Comparison of ENCODE assay signal across 7 cellular contexts in genomic region chr11:66278396-66279091, GRCh38. TPM values are rescaled to one million over a fixed set of nuclear protein-coding genes. Genes with fewer than 3 reads are reported as not detected.
DNase-seq lines count a peak whose midpoint lies in the region; ATAC-seq, FAIRE-seq and TF ChIP-seq lines count a peak whose summit lies in the region.

No MANE protein-coding gene starts in this region.

- peak; percentile 46 for DNase-seq in Daoy (ENCODE audit: low read depth)
- peak; percentile 65 for DNase-seq in M059J (ENCODE audit: low read depth)
- DNase-seq in K562 (ENCODE audit: extremely low read depth in 1 of 4, low spot score in 3 of 4): peak; percentile 60 to 69 (median 64)
- no peak for DNase-seq in neuronal stem cell (ENCODE audit: low spot score)

- POLR2A ChIA-PET in K562 (lab: Yijun Ruan, JAX): interaction anchor here (0.6 to 3.0 kb wide), 2 partner anchors 11 to 37 kb away, joined by 6 to 14 read pairs; partner anchors contain the start of gene YIF1A

- peak overlapping the region; percentile 72 for H4K91ac ChIP-seq in neuronal stem cell (ENCODE audit: low read depth, low read length, poor library complexity)

- H2AK5ac ChIP-seq in neuronal stem cell (ENCODE audit: low read depth, low read length): peak overlapping the region; percentile 84

- H3K4me2 ChIP-seq in K562 (ENCODE audit: insufficient read depth, low read length) (no peak overlapping the region), neuronal stem cell (ENCODE audit: insufficient read depth, low read length, poor library complexity, severe bottlenecking) (peak overlapping the region; percentile 99)

- peak overlapping the region; percentile 91 for H2BK15ac ChIP-seq in neuronal stem cell (ENCODE audit: low read length)

- intact Hi-C loops in K562 (cut with micrococcal nuclease): no loop called here

- H3K4ac ChIP-seq in neuronal stem cell (ENCODE audit: low read length): no peak overlapping the region

- no TSS peak for BruUV-seq in K562 (replicated peaks; lab: Mats Ljungman, UMichigan)

- H2BK12ac ChIP-seq in neuronal stem cell (ENCODE audit: low read length): no peak overlapping the region

- peaks cover 4% of the 10 kb centered on the region for H3K9me1 ChIP-seq in K562 (ENCODE audit: control insufficient read depth, insufficient read depth, low read length)

- no peaks in the 10 kb centered on the region for H3K79me2 ChIP-seq in K562 (ENCODE audit: control insufficient read depth, insufficient read depth, low read length)

- H4K8ac ChIP-seq in neuronal stem cell (ENCODE audit: low read depth, low read length): no peak overlapping the region

- TF ChIP-seq CTCF in K562 (IDR thresholded peaks at IDR 0.05 in 2 of 3, conservative IDR thresholded peaks at IDR 0.05 in 1 of 3; ENCODE audit: insufficient read depth in 2 of 3, low read depth in 1 of 3, low read length in 3 of 3): no peak

- H3K79me1 ChIP-seq in neuronal stem cell (ENCODE audit: low read depth, low read length): peaks cover 2% of the 10 kb centered on the region

- in situ Hi-C loops in K562 (cut with MboI): no loop called here

- H3K9me3 ChIP-seq in K562 (replicated peaks; ENCODE audit: control insufficient read depth, insufficient read depth, low read depth, low read length) (no peaks in the 10 kb centered on the region), neuronal stem cell (replicated peaks in 1 of 2; ENCODE audit: control insufficient read depth in 2 of 2, insufficient read depth in 1 of 2, low read depth in 1 of 2, low read length in 2 of 2) (no peaks in the 10 kb centered on the region)

- H2BK5ac ChIP-seq in neuronal stem cell (ENCODE audit: low read length): peak overlapping the region; percentile 66

- WGBS in K562 (ENCODE audit: insufficient coverage, low coverage, missing lambda C conversion rate): 10% methylated on average over 3 of the region's 40 CpGs
- WGBS in neuronal stem cell (ENCODE audit: extremely low coverage in 2 of 2, insufficient read length in 2 of 2, insufficient replicate concordance in 1 of 2), 2 donors: no CpG with 5 or more reads among the region's 40 CpGs

- peaks cover 29% of the 10 kb centered on the region; the same call in 2 of the 3 replicates for H3K36me3 ChIP-seq in K562 (ENCODE audit: control insufficient read depth, insufficient read depth, low read length)
- peaks cover 22 to 54% of the 10 kb centered on the region in 2 donors for H3K36me3 ChIP-seq in neuronal stem cell (replicated peaks in 1 of 2; ENCODE audit: control insufficient read depth in 2 of 2, insufficient read depth in 2 of 2, low read length in 2 of 2)

- H3K27me3 ChIP-seq in K562 (ENCODE audit: control insufficient read depth in 2 of 2, insufficient read depth in 2 of 2, low read length in 2 of 2) (no peaks in the 10 kb centered on the region), neuronal stem cell (ENCODE audit: control insufficient read depth in 3 of 3, insufficient read depth in 3 of 3, low read depth in 1 of 3, low read length in 3 of 3) (no peaks in the 10 kb centered on the region)

- H3K14ac ChIP-seq in neuronal stem cell (ENCODE audit: low read length): no peak overlapping the region

- no peak for TF ChIP-seq POLR2A in K562 (conservative IDR thresholded peaks at IDR 0.05)

- H3K9ac ChIP-seq in K562 (ENCODE audit: insufficient read depth in 1 of 2, low read depth in 2 of 2, low read length in 2 of 2) (peak overlapping the region in 1 of 2 experiments; percentile 75; a peak in 2 of 4 replicates), neuronal stem cell (ENCODE audit: low read depth, low read length, poor library complexity) (peak overlapping the region; percentile 77)

- peaks cover 2 to 29% of the 10 kb centered on the region in 2 experiments; a peak in 3 of 5 replicates for H3K4me1 ChIP-seq in K562 (replicated peaks in 1 of 2; ENCODE audit: control insufficient read depth in 2 of 2, insufficient read depth in 2 of 2, low read length in 2 of 2)
- H3K4me1 ChIP-seq in neuronal stem cell (ENCODE audit: control insufficient read depth in 2 of 2, insufficient read depth in 1 of 2, low read depth in 1 of 2, low read length in 2 of 2): peaks cover 30 to 45% of the 10 kb centered on the region in 2 donors

- peaks cover 19% of the 10 kb centered on the region for H4K20me1 ChIP-seq in K562 (replicated peaks; ENCODE audit: control insufficient read depth, insufficient read depth, low read length)

- H3K4me3 ChIP-seq in K562: no peak overlapping the region
- H3K4me3 ChIP-seq in neuronal stem cell (ENCODE audit: low read length in 2 of 2): peak overlapping the region; percentile 75 to 83

- ATAC-seq in K562 (no peak), HG03460 (IDR thresholded peaks at IDR 0.05; ENCODE audit: unreplicated experiment) (no peak), GM18861 (IDR thresholded peaks at IDR 0.05; ENCODE audit: unreplicated experiment) (no peak), GM18868 (IDR thresholded peaks at IDR 0.05; ENCODE audit: unreplicated experiment) (no peak)

- H3K23ac ChIP-seq in neuronal stem cell (ENCODE audit: low read depth, low read length, poor library complexity): no peak overlapping the region

- no peak for FAIRE-seq in K562 (lab: Jason Lieb, UNC)

- H2BK120ac ChIP-seq in neuronal stem cell (ENCODE audit: low read depth, low read length): no peak overlapping the region

- no peak for TF ChIP-seq EP300 in K562 (IDR thresholded peaks at IDR 0.05; ENCODE audit: low read length)

- H2AFZ ChIP-seq in K562 (ENCODE audit: low read depth, low read length) (no peak overlapping the region), neuronal stem cell (ENCODE audit: low read length) (no peak overlapping the region)

- peak overlapping the region; percentile 85 for H3K18ac ChIP-seq in neuronal stem cell (ENCODE audit: low read length)

- CTCF ChIA-PET in K562 (lab: Yijun Ruan, JAX; ENCODE audit: low intra/inter-chr PET ratio): no interaction called here

- no peak for TF ChIP-seq RAD21 in K562 (CRISPR knock-in tag; conservative IDR thresholded peaks at IDR 0.05 in 1 of 2, IDR thresholded peaks at IDR 0.05 in 1 of 2)

- H3K27ac ChIP-seq in K562 (ENCODE audit: extremely low read depth, low read depth, low read length) (no peak overlapping the region), neuronal stem cell (replicated peaks; ENCODE audit: low read length) (no peak overlapping the region)

RNA-seq across cellular contexts. Expression of gene CNIH2, which starts 0.6 kb away (rescaled TPM):
- 0.40 and 0.98 TPM in 2 replicates for total RNA-seq in Daoy (2014; rRNA removed; shearing (Covaris generic))
- total RNA-seq in M059J (2014; rRNA removed; shearing (Covaris generic)): 2.0 and 3.4 TPM in 2 replicates
- total RNA-seq in K562 (2011; cell fraction: chromatin; rRNA removed; ENCODE audit: low replicate concordance): 0.92 and 2.0 TPM in 2 replicates
- 0.92 and 1.7 TPM in 2 replicates for total RNA-seq in K562 (2011; cell fraction: nucleolus; rRNA removed)
- 0.95 and 1.2 TPM in 2 replicates for total RNA-seq in K562 (2011; cell fraction: nucleoplasm; rRNA removed)
- 0.61 TPM in 1 of 2 replicates, not detected in the other for total RNA-seq in K562 (2014; rRNA removed)
- total RNA-seq in K562 (2014; rRNA removed; fragmentation: Illumina TruSeq; extraction: Trizol): not detected in 2 replicates
- 0.11 and 0.40 TPM in 2 replicates for total RNA-seq in K562 (2015; rRNA removed; fragmentation: Illumina TruSeq; extraction: Trizol)
- total RNA-seq in K562 (2021): 0.89 and 1.1 TPM in 2 replicates
- polyA plus RNA-seq in K562 (2011; rRNA removed): 0.26 and 0.30 TPM in 2 replicates
- polyA plus RNA-seq in K562 (2011; cell fraction: cytosol; rRNA removed): 0.52 and 0.69 TPM in 2 replicates
- polyA plus RNA-seq in K562 (2011; cell fraction: nucleus; rRNA removed): 1.1 and 1.7 TPM in 2 replicates
- 0.52 and 0.57 TPM in 2 replicates for polyA plus RNA-seq in K562 (2012)
- polyA plus RNA-seq in K562 (2014; fragmentation: Illumina TruSeq; extraction: Trizol): 0.36 and 0.65 TPM in 2 replicates
- polyA plus RNA-seq in K562 (2014; fragmentation: Nextera tagmentation; extraction: Ambion mirVana): not detected
- 0.27 and 0.55 TPM in 2 replicates for polyA plus RNA-seq in K562 (2014; rRNA removed)
- polyA minus RNA-seq in K562 (2011; rRNA and poly(A)+ RNA removed): not detected in 2 replicates
- not detected in 2 replicates for polyA minus RNA-seq in K562 (2011; cell fraction: cytosol; rRNA and poly(A)+ RNA removed)
- polyA minus RNA-seq in K562 (2011; cell fraction: nucleus; rRNA and poly(A)+ RNA removed): 0.13 TPM in 1 of 2 replicates, not detected in the other
- polyA plus RNA-seq in neuronal stem cell (2013, experiment 1 of 2): 24.3 TPM
- polyA plus RNA-seq in neuronal stem cell (2013, experiment 2 of 2): 24.3 TPM

RNA-seq across cellular contexts. Expression of gene RAB1B, which starts 10.1 kb away (rescaled TPM):
- 77.0 and 84.4 TPM in 2 replicates for total RNA-seq in Daoy (2014; rRNA removed; shearing (Covaris generic))
- 189 and 209 TPM in 2 replicates for total RNA-seq in M059J (2014; rRNA removed; shearing (Covaris generic))
- total RNA-seq in K562 (2011; cell fraction: chromatin; rRNA removed; ENCODE audit: low replicate concordance): 13.9 and 38.2 TPM in 2 replicates
- 41.5 and 42.0 TPM in 2 replicates for total RNA-seq in K562 (2011; cell fraction: nucleolus; rRNA removed)
- 31.3 and 34.9 TPM in 2 replicates for total RNA-seq in K562 (2011; cell fraction: nucleoplasm; rRNA removed)
- total RNA-seq in K562 (2014; rRNA removed): 102 and 135 TPM in 2 replicates
- total RNA-seq in K562 (2014; rRNA removed; fragmentation: Illumina TruSeq; extraction: Trizol): 29.3 and 43.7 TPM in 2 replicates
- total RNA-seq in K562 (2015; rRNA removed; fragmentation: Illumina TruSeq; extraction: Trizol): 83.8 and 85.1 TPM in 2 replicates
- 135 and 139 TPM in 2 replicates for total RNA-seq in K562 (2021)
- 98.6 and 129 TPM in 2 replicates for polyA plus RNA-seq in K562 (2011; rRNA removed)
- polyA plus RNA-seq in K562 (2011; cell fraction: cytosol; rRNA removed): 213 and 403 TPM in 2 replicates
- 62.4 and 74.2 TPM in 2 replicates for polyA plus RNA-seq in K562 (2011; cell fraction: nucleus; rRNA removed)
- 127 and 138 TPM in 2 replicates for polyA plus RNA-seq in K562 (2012)
- 140 and 182 TPM in 2 replicates for polyA plus RNA-seq in K562 (2014; fragmentation: Illumina TruSeq; extraction: Trizol)
- 10 to 100 TPM in 1 of 2 experiments, 1 to 10 TPM in 1; 5.6 to 16.0 TPM for polyA plus RNA-seq in K562 (2014; fragmentation: Nextera tagmentation; extraction: Ambion mirVana)
- polyA plus RNA-seq in K562 (2014; rRNA removed): 135 and 146 TPM in 2 replicates
- polyA minus RNA-seq in K562 (2011; rRNA and poly(A)+ RNA removed): 57.1 and 92.7 TPM in 2 replicates
- polyA minus RNA-seq in K562 (2011; cell fraction: cytosol; rRNA and poly(A)+ RNA removed): 94.6 and 97.2 TPM in 2 replicates
- 10.4 and 16.3 TPM in 2 replicates for polyA minus RNA-seq in K562 (2011; cell fraction: nucleus; rRNA and poly(A)+ RNA removed)
- polyA plus RNA-seq in neuronal stem cell (2013, experiment 1 of 2): 109 TPM
- polyA plus RNA-seq in neuronal stem cell (2013, experiment 2 of 2): 106 TPM

RNA-seq across cellular contexts. Expression of gene YIF1A, which starts 10.4 kb away (rescaled TPM):
- total RNA-seq in Daoy (2014; rRNA removed; shearing (Covaris generic)): 135 and 143 TPM in 2 replicates
- 197 and 221 TPM in 2 replicates for total RNA-seq in M059J (2014; rRNA removed; shearing (Covaris generic))
- 49.3 and 178 TPM in 2 replicates for total RNA-seq in K562 (2011; cell fraction: chromatin; rRNA removed; ENCODE audit: low replicate concordance)
- total RNA-seq in K562 (2011; cell fraction: nucleolus; rRNA removed): 331 and 338 TPM in 2 replicates
- total RNA-seq in K562 (2011; cell fraction: nucleoplasm; rRNA removed): 162 and 163 TPM in 2 replicates
- 121 and 158 TPM in 2 replicates for total RNA-seq in K562 (2014; rRNA removed)
- 29.4 and 39.3 TPM in 2 replicates for total RNA-seq in K562 (2014; rRNA removed; fragmentation: Illumina TruSeq; extraction: Trizol)
- 44.8 and 51.6 TPM in 2 replicates for total RNA-seq in K562 (2015; rRNA removed; fragmentation: Illumina TruSeq; extraction: Trizol)
- 108 and 120 TPM in 2 replicates for total RNA-seq in K562 (2021)
- polyA plus RNA-seq in K562 (2011; rRNA removed): 77.2 and 108 TPM in 2 replicates
- polyA plus RNA-seq in K562 (2011; cell fraction: cytosol; rRNA removed): 234 and 367 TPM in 2 replicates
- polyA plus RNA-seq in K562 (2011; cell fraction: nucleus; rRNA removed): 162 and 217 TPM in 2 replicates
- 106 and 144 TPM in 2 replicates for polyA plus RNA-seq in K562 (2012)
- 111 and 119 TPM in 2 replicates for polyA plus RNA-seq in K562 (2014; fragmentation: Illumina TruSeq; extraction: Trizol)
- polyA plus RNA-seq in K562 (2014; fragmentation: Nextera tagmentation; extraction: Ambion mirVana): 10 to 100 TPM in 1 of 2 experiments, 1 to 10 TPM in 1; 8.6 to 33.6 TPM
- polyA plus RNA-seq in K562 (2014; rRNA removed): 83.6 and 96.7 TPM in 2 replicates
- polyA minus RNA-seq in K562 (2011; rRNA and poly(A)+ RNA removed): 84.7 and 117 TPM in 2 replicates
- 120 and 144 TPM in 2 replicates for polyA minus RNA-seq in K562 (2011; cell fraction: cytosol; rRNA and poly(A)+ RNA removed)
- polyA minus RNA-seq in K562 (2011; cell fraction: nucleus; rRNA and poly(A)+ RNA removed): 46.6 and 57.5 TPM in 2 replicates
- 75.4 TPM for polyA plus RNA-seq in neuronal stem cell (2013, experiment 1 of 2)
- 75.5 TPM for polyA plus RNA-seq in neuronal stem cell (2013, experiment 2 of 2)

RNA-seq across cellular contexts. Expression of gene TMEM151A, which starts 13.2 kb away (rescaled TPM):
- total RNA-seq in Daoy (2014; rRNA removed; shearing (Covaris generic)): 0.60 TPM in 1 of 2 replicates, not detected in the other
- not detected in 2 replicates for total RNA-seq in M059J (2014; rRNA removed; shearing (Covaris generic))
- not detected in 2 replicates for total RNA-seq in K562 (2011; cell fraction: chromatin; rRNA removed; ENCODE audit: low replicate concordance)
- not detected in 2 replicates for total RNA-seq in K562 (2011; cell fraction: nucleolus; rRNA removed)
- total RNA-seq in K562 (2011; cell fraction: nucleoplasm; rRNA removed): not detected in 2 replicates
- total RNA-seq in K562 (2014; rRNA removed): not detected in 2 replicates
- not detected in 2 replicates for total RNA-seq in K562 (2014; rRNA removed; fragmentation: Illumina TruSeq; extraction: Trizol)
- not detected in 2 replicates for total RNA-seq in K562 (2015; rRNA removed; fragmentation: Illumina TruSeq; extraction: Trizol)
- not detected in 2 replicates for total RNA-seq in K562 (2021)
- polyA plus RNA-seq in K562 (2011; rRNA removed): not detected in 2 replicates
- 0.01 TPM in 1 of 2 replicates, not detected in the other for polyA plus RNA-seq in K562 (2011; cell fraction: cytosol; rRNA removed)
- polyA plus RNA-seq in K562 (2011; cell fraction: nucleus; rRNA removed): not detected in 2 replicates
- polyA plus RNA-seq in K562 (2012): not detected in 2 replicates
- polyA plus RNA-seq in K562 (2014; fragmentation: Illumina TruSeq; extraction: Trizol): not detected in 2 replicates
- not detected for polyA plus RNA-seq in K562 (2014; fragmentation: Nextera tagmentation; extraction: Ambion mirVana)
- not detected in 2 replicates for polyA plus RNA-seq in K562 (2014; rRNA removed)
- polyA minus RNA-seq in K562 (2011; rRNA and poly(A)+ RNA removed): not detected in 2 replicates
- not detected in 2 replicates for polyA minus RNA-seq in K562 (2011; cell fraction: cytosol; rRNA and poly(A)+ RNA removed)
- polyA minus RNA-seq in K562 (2011; cell fraction: nucleus; rRNA and poly(A)+ RNA removed): 0.13 TPM in 1 of 2 replicates, not detected in the other
- 0.15 TPM for polyA plus RNA-seq in neuronal stem cell (2013, experiment 1 of 2)
- polyA plus RNA-seq in neuronal stem cell (2013, experiment 2 of 2): 0.17 TPM

RNA-seq across cellular contexts. Expression of gene KLC2, which starts 21.0 kb away (rescaled TPM):
- total RNA-seq in Daoy (2014; rRNA removed; shearing (Covaris generic)): 14.2 and 22.5 TPM in 2 replicates
- 15.1 and 17.6 TPM in 2 replicates for total RNA-seq in M059J (2014; rRNA removed; shearing (Covaris generic))
- 40.5 and 97.2 TPM in 2 replicates for total RNA-seq in K562 (2011; cell fraction: chromatin; rRNA removed; ENCODE audit: low replicate concordance)
- total RNA-seq in K562 (2011; cell fraction: nucleolus; rRNA removed): 43.6 and 44.5 TPM in 2 replicates
- 39.9 and 51.1 TPM in 2 replicates for total RNA-seq in K562 (2011; cell fraction: nucleoplasm; rRNA removed)
- total RNA-seq in K562 (2014; rRNA removed) (9.3 and 10.2 TPM in 2 replicates), K562 (2014; rRNA removed; fragmentation: Illumina TruSeq; extraction: Trizol) (2.5 and 4.1 TPM in 2 replicates), K562 (2015; rRNA removed; fragmentation: Illumina TruSeq; extraction: Trizol) (8.8 and 10.4 TPM in 2 replicates), K562 (2021) (28.6 and 29.2 TPM in 2 replicates)
- polyA plus RNA-seq in K562 (2011; rRNA removed) (8.5 and 12.5 TPM in 2 replicates), K562 (2014; fragmentation: Illumina TruSeq; extraction: Trizol) (14.6 and 18.0 TPM in 2 replicates), K562 (2014; fragmentation: Nextera tagmentation; extraction: Ambion mirVana) (under 1 TPM in 1 of 2 experiments, not detected in 1; 0.08 TPM), K562 (2014; rRNA removed) (20.5 and 23.3 TPM in 2 replicates)
- polyA plus RNA-seq in K562 (2011; cell fraction: cytosol; rRNA removed): 7.7 and 14.0 TPM in 2 replicates
- 40.5 and 65.1 TPM in 2 replicates for polyA plus RNA-seq in K562 (2011; cell fraction: nucleus; rRNA removed)
- 18.1 and 26.7 TPM in 2 replicates for polyA plus RNA-seq in K562 (2012)
- 9.1 and 11.0 TPM in 2 replicates for polyA minus RNA-seq in K562 (2011; rRNA and poly(A)+ RNA removed)
- polyA minus RNA-seq in K562 (2011; cell fraction: cytosol; rRNA and poly(A)+ RNA removed): 9.9 and 10.3 TPM in 2 replicates
- polyA minus RNA-seq in K562 (2011; cell fraction: nucleus; rRNA and poly(A)+ RNA removed): 14.5 and 19.0 TPM in 2 replicates
- polyA plus RNA-seq in neuronal stem cell (2013, experiment 1 of 2): 47.2 TPM
- polyA plus RNA-seq in neuronal stem cell (2013, experiment 2 of 2): 45.3 TPM
